In genomic region chr17:82450357-82451106, GRCh38 we compare ENCODE assay signal across 8 cellular contexts. TPM values are rescaled to one million over a fixed set of nuclear protein-coding genes. Genes with fewer than 3 reads are reported as not detected.
DNase-seq lines count a peak whose midpoint lies in the region; ATAC-seq lines count a peak whose summit lies in the region.

TSS of gene CYBC1 (minus strand) at chr17:82450752. CDS start at chr17:82449254, 1,498 bp downstream.

- ATAC-seq in GM19455 (IDR thresholded peaks at IDR 0.05; ENCODE audit: unreplicated experiment) = peak; percentile 57

- DNase-seq in CD1c-positive myeloid dendritic cell (ENCODE audit: extremely low spot score) (peak; percentile 99), HT-29 (ENCODE audit: low spot score) (peak; percentile 89), NOMO-1 (lab: John Stamatoyannopoulos, UW; ENCODE audit: unreplicated experiment in 2 of 2) (peak; percentile 83 to 91), lung microvascular endothelial cell (ENCODE audit: low read depth in 2 of 2) (peak; percentile 93 to 94)
- peak; percentile 98 for DNase-seq in activated CD8-positive, alpha-beta memory T cell treated with anti-CD3 and anti-CD28 coated beads for 24 hours
- peak; percentile 93 for DNase-seq in effector CD4-positive, alpha-beta T cell
- DNase-seq in stimulated activated CD4-positive, alpha-beta T cell treated with anti-CD3 and anti-CD28 coated beads, TNF-alpha, amount 100 ng/mL, for 24 hours (ENCODE audit: low read depth in 3 of 3) = peak; percentile 85 to 94 (median 93)

RNA-seq across cellular contexts. Expression of gene CYBC1, which starts in this region (rescaled TPM):
- total RNA-seq in HT-29 (2014; rRNA removed; shearing (Covaris generic)) = 72.3 and 89.5 TPM in 2 replicates
- 31.8 and 57.1 TPM in 2 replicates for total RNA-seq in lung microvascular endothelial cell

Comparison
In these comparisons a context has a peak if more than half of its experiments do, and no peak if none do; other contexts are left out.
1. Peak in every context shown above with its lines: DNase-seq and ATAC-seq.